Comparison of ENCODE assay signal across 2 cellular contexts in the genomic region with DNA sequence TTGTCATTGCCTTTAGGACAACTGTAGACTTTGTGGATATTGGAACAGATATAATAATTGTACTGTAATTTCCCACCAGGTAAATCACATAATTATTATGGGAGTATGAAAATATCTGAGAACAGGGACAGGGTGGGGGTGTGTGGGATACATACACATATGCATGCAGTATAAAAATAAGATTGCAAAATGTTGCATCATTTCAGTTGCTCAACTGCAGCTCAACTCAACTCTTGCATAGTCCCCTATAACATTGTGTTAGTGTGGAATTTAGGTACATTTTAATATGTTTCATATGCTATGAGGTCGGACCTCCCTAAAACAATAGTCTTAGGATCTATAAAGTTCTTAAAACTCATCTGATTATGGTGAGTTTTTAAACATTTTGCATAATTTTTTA.
TF ChIP-seq lines count a peak whose summit lies in the region.

No MANE protein-coding gene starts in this region.

TF ChIP-seq in A549, 52 proteins besides CTCF, POLR2A, EP300 and RAD21 (continued from another document):
- TF ChIP-seq, protein P1, sequence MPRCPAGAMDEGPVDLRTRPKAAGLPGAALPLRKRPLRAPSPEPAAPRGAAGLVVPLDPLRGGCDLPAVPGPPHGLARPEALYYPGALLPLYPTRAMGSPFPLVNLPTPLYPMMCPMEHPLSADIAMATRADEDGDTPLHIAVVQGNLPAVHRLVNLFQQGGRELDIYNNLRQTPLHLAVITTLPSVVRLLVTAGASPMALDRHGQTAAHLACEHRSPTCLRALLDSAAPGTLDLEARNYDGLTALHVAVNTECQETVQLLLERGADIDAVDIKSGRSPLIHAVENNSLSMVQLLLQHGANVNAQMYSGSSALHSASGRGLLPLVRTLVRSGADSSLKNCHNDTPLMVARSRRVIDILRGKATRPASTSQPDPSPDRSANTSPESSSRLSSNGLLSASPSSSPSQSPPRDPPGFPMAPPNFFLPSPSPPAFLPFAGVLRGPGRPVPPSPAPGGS (IDR thresholded peaks at IDR 0.05), result no peak
- TF ChIP-seq HES2 (IDR thresholded peaks at IDR 0.05) (peak; percentile 93), NPAS2 (CRISPR knock-in tag; IDR thresholded peaks at IDR 0.05; ENCODE audit: borderline replicate concordance) (no peak), CEBPB (IDR thresholded peaks at IDR 0.05) (peak; percentile 79 to 91), EHMT2 (IDR thresholded peaks at IDR 0.05; ENCODE audit: low read depth) (no peak), KDM1A (IDR thresholded peaks at IDR 0.05; ENCODE audit: low read depth) (no peak), RNF2 (IDR thresholded peaks at IDR 0.05; ENCODE audit: borderline replicate concordance, low read depth) (no peak), HOXB5 (CRISPR knock-in tag; IDR thresholded peaks at IDR 0.05) (no peak), ESRRA (IDR thresholded peaks at IDR 0.05; ENCODE audit: borderline replicate concordance, low read length) (no peak), POLR2AphosphoS2 (conservative IDR thresholded peaks at IDR 0.05; ENCODE audit: low read length) (no peak)
- TF ChIP-seq, protein P2, sequence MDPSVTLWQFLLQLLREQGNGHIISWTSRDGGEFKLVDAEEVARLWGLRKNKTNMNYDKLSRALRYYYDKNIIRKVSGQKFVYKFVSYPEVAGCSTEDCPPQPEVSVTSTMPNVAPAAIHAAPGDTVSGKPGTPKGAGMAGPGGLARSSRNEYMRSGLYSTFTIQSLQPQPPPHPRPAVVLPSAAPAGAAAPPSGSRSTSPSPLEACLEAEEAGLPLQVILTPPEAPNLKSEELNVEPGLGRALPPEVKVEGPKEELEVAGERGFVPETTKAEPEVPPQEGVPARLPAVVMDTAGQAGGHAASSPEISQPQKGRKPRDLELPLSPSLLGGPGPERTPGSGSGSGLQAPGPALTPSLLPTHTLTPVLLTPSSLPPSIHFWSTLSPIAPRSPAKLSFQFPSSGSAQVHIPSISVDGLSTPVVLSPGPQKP (IDR thresholded peaks at IDR 0.05; ENCODE audit: low read depth, low read length), result no peak

TF ChIP-seq in IMR-90, 13 proteins besides CTCF, POLR2A, EP300 and RAD21 (continued from another document):
- TF ChIP-seq, protein P2 (IDR thresholded peaks at IDR 0.05; ENCODE audit: borderline replicate concordance, low read depth, low read length), result no peak
